Comparison of ENCODE assay signal across 17 cellular contexts in the genomic region with DNA sequence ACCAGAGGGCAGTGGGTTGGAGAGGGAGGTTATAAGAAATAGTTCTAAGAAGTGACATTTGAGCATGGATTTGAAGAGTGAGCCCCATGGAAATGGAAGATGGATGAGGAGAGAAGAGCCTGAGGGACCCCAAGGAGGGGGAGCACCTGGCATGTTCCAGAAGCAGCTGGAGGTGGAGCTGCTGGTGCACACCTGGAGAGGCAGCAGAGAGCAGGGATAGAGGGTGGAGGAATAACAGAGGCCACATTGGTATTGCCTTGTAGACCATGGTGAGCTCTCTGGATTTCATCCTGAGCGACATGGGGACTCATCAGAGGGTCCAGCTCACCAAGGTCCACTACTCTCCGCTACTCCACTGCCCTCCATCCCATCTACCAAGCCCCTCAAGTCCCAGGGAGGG. TPM values are rescaled to one million over a fixed set of nuclear protein-coding genes. Genes with fewer than 3 reads are reported as not detected.
DNase-seq lines count a peak whose midpoint lies in the region; ATAC-seq and TF ChIP-seq lines count a peak whose summit lies in the region.
"Had no signal": no experiment of that assay in that cellular context is flagged by ENCODE, and none has a peak within 500 bp of the region (broad histone marks: within the 10 kb centered on the region; RNA-seq: fewer than 3 reads in every experiment).

No MANE protein-coding gene starts in this region.

- H3K4me1 ChIP-seq in psoas muscle = no peaks in the 10 kb centered on the region
- no peaks in the 10 kb centered on the region for H3K4me1 ChIP-seq in adrenal gland (replicated peaks in 1 of 2)
- H3K4me1 ChIP-seq: vagina had no signal

- no peaks in the 10 kb centered on the region for H3K9me3 ChIP-seq in psoas muscle
- no peaks in the 10 kb centered on the region for H3K9me3 ChIP-seq in adrenal gland (replicated peaks in 1 of 3)
- H3K9me3 ChIP-seq: right atrium auricular region, vagina had no signal

- H3K27me3 Mint-ChIP-seq in activated CD4-positive, alpha-beta T cell treated with anti-CD3 and anti-CD28 coated beads for 36 hours = no peaks in the 10 kb centered on the region
- no peaks in the 10 kb centered on the region for H3K27me3 Mint-ChIP-seq in naive thymus-derived CD8-positive, alpha-beta T cell
- H3K27me3 Mint-ChIP-seq: natural killer cell treated with Interleukin-12 subunit alpha and Interleukin-12 subunit beta and Interleukin-15 and Interleukin-18, amount 100 ng/mL, for 72 hours had no signal

- TF ChIP-seq POLR2A in adrenal gland (IDR thresholded peaks at IDR 0.05) = no peak

- H3K4me3 ChIP-seq in choroid plexus epithelial cell (ENCODE audit: low read depth, low read length) = no peak overlapping the region
- no peak overlapping the region for H3K4me3 ChIP-seq in psoas muscle
- H3K4me3 ChIP-seq in adrenal gland = no peak overlapping the region
- H3K4me3 ChIP-seq: right atrium auricular region, vagina had no signal

- H3K9me3 Mint-ChIP-seq in activated CD4-positive, alpha-beta T cell treated with anti-CD3 and anti-CD28 coated beads for 36 hours (ENCODE audit: low read depth) = no peaks in the 10 kb centered on the region
- H3K9me3 Mint-ChIP-seq in naive thymus-derived CD8-positive, alpha-beta T cell = no peaks in the 10 kb centered on the region
- H3K9me3 Mint-ChIP-seq: natural killer cell treated with Interleukin-12 subunit alpha and Interleukin-12 subunit beta and Interleukin-15 and Interleukin-18, amount 100 ng/mL, for 72 hours had no signal

- CTCF ChIA-PET in activated CD4-positive, alpha-beta T cell treated with anti-CD3 and anti-CD28 coated beads for 36 hours (lab: Charles Lee) = interaction anchor here (0.7 to 3.0 kb wide), 13 partner anchors 9 to 273 kb away, joined by 3 to 19 read pairs (median 3); a partner anchor contains a TSS

- H3K4me1 Mint-ChIP-seq in activated CD4-positive, alpha-beta T cell treated with anti-CD3 and anti-CD28 coated beads for 36 hours = peaks cover 42% of the 10 kb centered on the region
- H3K4me1 Mint-ChIP-seq in naive thymus-derived CD8-positive, alpha-beta T cell = peaks cover 19 to 36% (median 32%) of the 10 kb centered on the region in 4 donors

- H3K27ac Mint-ChIP-seq in activated CD4-positive, alpha-beta T cell treated with anti-CD3 and anti-CD28 coated beads for 36 hours = no peak overlapping the region
- peak overlapping the region in 7 of 10 donors; percentile 6 to 78 (median 49) for H3K27ac Mint-ChIP-seq in naive thymus-derived CD8-positive, alpha-beta T cell

- DNase-seq in activated CD4-positive, alpha-beta T cell treated with anti-CD3 and anti-CD28 coated beads for 36 hours = peak; percentile 29
- no peak for DNase-seq in activated CD4-positive, alpha-beta T cell treated with anti-CD3 and anti-CD28 coated beads for 48 hours
- DNase-seq in NCI-H2171 treated with DMSO at 0.1 percent for 48 hours (lab: John Stamatoyannopoulos, UW) = peak; percentile 83
- no peak for DNase-seq in choroid plexus epithelial cell (ENCODE audit: low read depth)
- DNase-seq in naive thymus-derived CD8-positive, alpha-beta T cell = no peak
- no peak for DNase-seq in psoas muscle
- no peak for DNase-seq in adrenal gland
- DNase-seq in C1 segment of cervical spinal cord (lab: John Stamatoyannopoulos, UW) = no peak
- DNase-seq: activated CD4-positive, CD25-positive, alpha-beta regulatory T cell treated with anti-CD3 and anti-CD28 coated beads, Interleukin-2, amount 50 U/mL, for 72 hours; activated T-cell treated with anti-CD3 and anti-CD28 coated beads, Interleukin-2, amount 50 U/mL, for 1 hour; amniotic stem cell; effector CD4-positive, alpha-beta T cell; NCI-H1436; stimulated activated naive CD8-positive, alpha-beta T cell treated with anti-CD3 and anti-CD28 coated beads, Interleukin-15, Interleukin-2, amounts not matched to agents 100 U/mL and 50 U/mL, for 24 hours had no signal

- no peak overlapping the region for H3K4me3 Mint-ChIP-seq in activated CD4-positive, alpha-beta T cell treated with anti-CD3 and anti-CD28 coated beads for 36 hours
- H3K4me3 Mint-ChIP-seq in naive thymus-derived CD8-positive, alpha-beta T cell = no peak overlapping the region
- H3K4me3 Mint-ChIP-seq: natural killer cell treated with Interleukin-12 subunit alpha and Interleukin-12 subunit beta and Interleukin-15 and Interleukin-18, amount 100 ng/mL, for 72 hours had no signal

- H3K36me3 ChIP-seq in psoas muscle (ENCODE audit: insufficient read depth in 1 of 2, low read depth in 1 of 2) (no peaks in the 10 kb centered on the region), adrenal gland (replicated peaks in 1 of 2) (no peaks in the 10 kb centered on the region)
- H3K36me3 ChIP-seq: right atrium auricular region, vagina had no signal

- ATAC-seq in activated CD4-positive, alpha-beta T cell treated with anti-CD3 and anti-CD28 coated beads for 36 hours = no peak
- no peak for ATAC-seq in naive thymus-derived CD8-positive, alpha-beta T cell
- ATAC-seq in psoas muscle = no peak
- ATAC-seq: natural killer cell treated with Interleukin-12 subunit alpha and Interleukin-12 subunit beta and Interleukin-15 and Interleukin-18, amount 100 ng/mL, for 72 hours; stimulated activated naive CD8-positive, alpha-beta T cell treated with anti-CD3 and anti-CD28 coated beads, Interleukin-15, Interleukin-2, amounts not matched to agents 100 U/mL and 50 U/mL, for 24 hours had no signal

- POLR2A ChIA-PET in activated CD4-positive, alpha-beta T cell treated with anti-CD3 and anti-CD28 coated beads for 36 hours (lab: Charles Lee) = interaction anchor here (0.6 kb wide), 3 partner anchors 39 to 121 kb away, joined by 3 to 4 read pairs (median 4); no protein-coding TSS in a partner anchor
- POLR2A ChIA-PET in naive thymus-derived CD8-positive, alpha-beta T cell (lab: Charles Lee) = interaction anchor here (0.5 to 5.1 kb wide), 6 partner anchors 15 to 266 kb away, joined by 3 to 51 read pairs (median 9); a partner anchor contains a TSS

- 73 to 82% (median 74%) methylated on average over 2 of the region's 2 CpGs for WGBS in psoas muscle, 3 donors
- WGBS in adrenal gland, 4 donors = 89 to 100% (median 90%) methylated on average over 2 of the region's 2 CpGs

- TF ChIP-seq CTCF in choroid plexus epithelial cell (conservative IDR thresholded peaks at IDR 0.05; ENCODE audit: low read depth, low read length) = peak; percentile 19
- no peak for TF ChIP-seq CTCF in psoas muscle (IDR thresholded peaks at IDR 0.05)
- no peak for TF ChIP-seq CTCF in adrenal gland (IDR thresholded peaks at IDR 0.05)

- no peak overlapping the region for H3K27ac ChIP-seq in psoas muscle
- no peak overlapping the region for H3K27ac ChIP-seq in adrenal gland
- H3K27ac ChIP-seq: right atrium auricular region, vagina had no signal

- no peaks in the 10 kb centered on the region for H3K27me3 ChIP-seq in psoas muscle (ENCODE audit: insufficient read depth in 3 of 3, low read length in 2 of 3)
- H3K27me3 ChIP-seq in adrenal gland = no peaks in the 10 kb centered on the region
- H3K27me3 ChIP-seq: right atrium auricular region, vagina had no signal

- H3K36me3 Mint-ChIP-seq in activated CD4-positive, alpha-beta T cell treated with anti-CD3 and anti-CD28 coated beads for 36 hours (ENCODE audit: low read depth) = no peaks in the 10 kb centered on the region
- no peaks in the 10 kb centered on the region for H3K36me3 Mint-ChIP-seq in naive thymus-derived CD8-positive, alpha-beta T cell
- H3K36me3 Mint-ChIP-seq: natural killer cell treated with Interleukin-12 subunit alpha and Interleukin-12 subunit beta and Interleukin-15 and Interleukin-18, amount 100 ng/mL, for 72 hours had no signal

- intact Hi-C loops in activated CD4-positive, alpha-beta T cell treated with anti-CD3 and anti-CD28 coated beads for 36 hours (cut with DNase I, micrococcal nuclease) = no loop called here
- intact Hi-C loops in psoas muscle (cut with DNase I) = no loop called here
- intact Hi-C loops in adrenal gland (cut with DNase I) = no loop called here

RNA-seq across cellular contexts. Expression of a gene that starts 22.3 kb away (rescaled TPM):
- total RNA-seq in activated CD4-positive, alpha-beta T cell treated with anti-CD3 and anti-CD28 coated beads for 36 hours = 10 to 100 TPM in 1 of 2 experiments, 1 to 10 TPM in 1; 9.8 to 10.4 TPM
- total RNA-seq in naive thymus-derived CD8-positive, alpha-beta T cell = 10 to 100 TPM; 27.7 to 35.0 TPM
- polyA plus RNA-seq in naive thymus-derived CD8-positive, alpha-beta T cell = 1 to 10 TPM; 3.8 to 6.2 (median 5.6) TPM
- total RNA-seq in psoas muscle = 1 to 10 TPM; 2.2 to 7.8 (median 4.6) TPM
- polyA plus RNA-seq in psoas muscle = 1 to 10 TPM; 2.4 to 3.5 (median 3.0) TPM
- 10 to 100 TPM in 2 of 8 donors, 1 to 10 TPM in 6; 3.4 to 10.8 (median 6.8) TPM for total RNA-seq in adrenal gland
- polyA plus RNA-seq in adrenal gland = 10 to 100 TPM in 2 of 3 donors, 1 to 10 TPM in 1; 3.7 to 14.6 (median 11.5) TPM

Comparison
In these comparisons a context has a peak if more than half of its experiments do, and no peak if none do; other contexts are left out.
1. DNase-seq: peak in activated CD4-positive, alpha-beta T cell treated with anti-CD3 and anti-CD28 coated beads for 36 hours (single experiment) and NCI-H2171 treated with DMSO at 0.1 percent for 48 hours (single experiment); none in activated CD4-positive, alpha-beta T cell treated with anti-CD3 and anti-CD28 coated beads for 48 hours (single experiment), choroid plexus epithelial cell (single experiment), naive thymus-derived CD8-positive, alpha-beta T cell (0 of 10), psoas muscle (0 of 2), adrenal gland (0 of 7) and C1 segment of cervical spinal cord (0 of 14).